ENCODE assay signal across 11 cellular contexts in the genomic region with DNA sequence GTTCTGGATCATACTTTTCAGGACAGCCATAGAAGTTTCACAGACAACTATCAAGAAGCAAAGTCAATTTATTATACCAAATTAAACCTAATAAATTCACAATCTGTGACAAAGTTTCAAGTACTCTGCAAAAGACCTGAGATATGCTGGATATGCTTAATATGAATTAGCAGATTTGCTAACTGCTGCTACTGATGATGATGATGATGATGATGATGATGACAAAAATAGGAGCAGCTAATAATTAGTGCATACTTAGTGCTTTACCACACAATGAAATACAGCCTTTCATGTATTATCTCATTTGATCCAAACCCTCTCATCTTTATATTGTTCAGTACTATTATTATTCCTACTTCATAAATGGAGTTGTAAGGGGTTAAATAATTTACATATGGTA.
"Had no signal": no experiment of that assay in that cellular context is flagged by ENCODE, and none has a peak within 500 bp of the region (broad histone marks: within the 10 kb centered on the region; RNA-seq: fewer than 3 reads in every experiment).

No MANE protein-coding gene starts in this region.

- H2AFZ ChIP-seq: GM23248, GM23338 had no signal

- H3K4me1 ChIP-seq: HAP-1 had no signal

- H3K36me3 ChIP-seq: HAP-1 had no signal

- H3K9me3 Mint-ChIP-seq: GM23338, H9, HFFc6 had no signal

- H3K27ac Mint-ChIP-seq: GM23338, H9, HFFc6 had no signal

- H3K4me2 ChIP-seq: GM23338 had no signal

- FAIRE-seq: H1, H54 had no signal

- H3K9ac ChIP-seq: GM23248 had no signal

- H3K9me3 ChIP-seq: HAP-1 had no signal

- ATAC-seq: GM23338, HCT116 had no signal

- DNase-seq: GM23248, GOT3, H7, H9, HCEC 1CT, HFFc6 had no signal

- H3K4me3 ChIP-seq: GM23248, GM23338, HAP-1 had no signal

- H3K27ac ChIP-seq: GM23248 had no signal

- H3K4me3 Mint-ChIP-seq: GM23338, H9, HFFc6 had no signal
